9 cellular contexts compared by ENCODE assay signal in genomic region chr20:5691918-5692618, GRCh38. TPM values are rescaled to one million over a fixed set of nuclear protein-coding genes. Genes with fewer than 3 reads are reported as not detected.
A peak's percentile ranks its signal among the peaks of the same experiment; 100 is the strongest.
DNase-seq lines count a peak whose midpoint lies in the region; ATAC-seq and TF ChIP-seq lines count a peak whose summit lies in the region.
"Had no signal": no experiment of that assay in that cellular context is flagged by ENCODE, and none has a peak within 500 bp of the region (broad histone marks: within the 10 kb centered on the region; RNA-seq: fewer than 3 reads in every experiment).

No MANE protein-coding gene starts in this region.

- DNase-seq in DMS53 treated with DMSO at 0.1 percent for 48 hours (lab: John Stamatoyannopoulos, UW; ENCODE audit: unreplicated experiment) (peak; percentile 99), NCI-H345 treated with DMSO at 0.1 percent for 48 hours (lab: John Stamatoyannopoulos, UW; ENCODE audit: unreplicated experiment) (peak; percentile 97), LoVo (ENCODE audit: low spot score) (no peak), NCI-H446 treated with DMSO at 0.1 percent for 48 hours (lab: John Stamatoyannopoulos, UW) (no peak), gastrocnemius medialis (no peak), GF-D8 (lab: John Stamatoyannopoulos, UW) (no peak)
- DNase-seq: activated CD8-positive, alpha-beta memory T cell treated with anti-CD3 and anti-CD28 coated beads, Interleukin-2, amount 50 U/mL, for 48 hours had no signal

- no peaks in the 10 kb centered on the region for H3K27me3 ChIP-seq in gastrocnemius medialis

- no peaks in the 10 kb centered on the region for H3K36me3 ChIP-seq in gastrocnemius medialis

- H3K4me1 ChIP-seq in gastrocnemius medialis, result peaks cover 4% of the 10 kb centered on the region in 2 donors

- ATAC-seq in GM19397 (IDR thresholded peaks at IDR 0.05; ENCODE audit: unreplicated experiment), result peak; percentile 100
- ATAC-seq in HG03103 (IDR thresholded peaks at IDR 0.05; ENCODE audit: low read depth, unreplicated experiment), result peak; percentile 100
- no peak for ATAC-seq in gastrocnemius medialis

- H3K4me3 ChIP-seq in gastrocnemius medialis, result no peak overlapping the region

- no peak for TF ChIP-seq POLR2A in gastrocnemius medialis (IDR thresholded peaks at IDR 0.05)

- in situ Hi-C loops in gastrocnemius medialis (cut with MboI; ENCODE audit: low sequenced_read_pairs in 4 of 4), result no loop called here

- TF ChIP-seq CTCF in gastrocnemius medialis (IDR thresholded peaks at IDR 0.05 in 4 of 5, conservative IDR thresholded peaks at IDR 0.05 in 1 of 5), result no peak

- no peak overlapping the region for H3K27ac ChIP-seq in gastrocnemius medialis

- intact Hi-C loops in gastrocnemius medialis (cut with DNase I; ENCODE audit: low total_unique reads), result no loop called here

- H3K9me3 ChIP-seq in gastrocnemius medialis, result no peaks in the 10 kb centered on the region

RNA-seq across cellular contexts. Expression of gene SHLD1, which starts 58.1 kb away (rescaled TPM):
- 1 to 10 TPM; 5.4 to 7.1 (median 5.8) TPM for total RNA-seq in gastrocnemius medialis

Comparison
In these comparisons a context has a peak if more than half of its experiments do, and no peak if none do; other contexts are left out.
1. DNase-seq: peak in DMS53 treated with DMSO at 0.1 percent for 48 hours (single experiment) and NCI-H345 treated with DMSO at 0.1 percent for 48 hours (single experiment); none in LoVo (single experiment), NCI-H446 treated with DMSO at 0.1 percent for 48 hours (single experiment), gastrocnemius medialis (0 of 2) and GF-D8 (single experiment).
2. ATAC-seq: peak in GM19397 (single experiment) and HG03103 (single experiment); none in gastrocnemius medialis (0 of 2).